25 cellular contexts compared by ENCODE assay signal in the genomic region with DNA sequence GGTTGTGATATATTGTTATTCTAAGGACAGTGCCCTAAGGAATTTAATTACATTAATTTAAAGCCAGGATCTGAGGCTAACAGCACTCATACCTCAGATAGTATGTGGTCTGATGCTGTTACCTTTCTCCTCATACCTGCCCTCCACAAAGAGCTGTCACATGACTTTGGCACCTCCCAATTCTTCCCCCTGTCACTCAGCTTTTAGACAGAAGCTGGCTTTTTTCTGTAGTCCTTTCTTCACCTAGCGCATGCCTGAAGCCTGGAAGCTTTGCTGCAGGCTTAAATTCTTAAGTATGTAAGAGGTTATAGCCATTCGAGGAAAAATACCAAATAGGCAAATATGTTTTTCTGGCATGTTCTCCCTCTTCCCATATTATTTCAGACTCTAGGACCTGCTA.
"Had no signal": no experiment of that assay in that cellular context is flagged by ENCODE, and none has a peak within 500 bp of the region (broad histone marks: within the 10 kb centered on the region; RNA-seq: fewer than 3 reads in every experiment).

No MANE protein-coding gene starts in this region.

- H3K4me3 Mint-ChIP-seq: activated CD8-positive, alpha-beta T cell treated with anti-CD3 and anti-CD28 coated beads, Interleukin-2, amount 10 ng/mL, durations not matched to agents 7 days and 5 days; activated naive CD8-positive, alpha-beta T cell treated with anti-CD3 and anti-CD28 coated beads, Interleukin-2, amount 10 ng/mL, durations not matched to agents 7 days and 5 days had no signal

- H3K9ac ChIP-seq: KMS-11 had no signal

- H3K9me3 ChIP-seq: adrenal gland had no signal

- DNase-seq: activated CD4-positive, alpha-beta T cell treated with anti-CD3 and anti-CD28 coated beads for 48 hours; activated CD4-positive, alpha-beta T cell treated with anti-CD3 and anti-CD28 coated beads, Interleukin-2, amount 50 U/mL, for 4 hours; activated CD8-positive, alpha-beta memory T cell treated with anti-CD3 and anti-CD28 coated beads, Interleukin-2, amount 50 U/mL, for 48 hours; activated CD8-positive, alpha-beta T cell treated with anti-CD3 and anti-CD28 coated beads, Interleukin-2, amount 10 ng/mL, durations not matched to agents 7 days and 5 days; activated naive CD4-positive, alpha-beta T cell treated with anti-CD3 and anti-CD28 coated beads, Interleukin-2, amount 50 U/mL, for 16 hours; activated naive CD8-positive, alpha-beta T cell treated with anti-CD3 and anti-CD28 coated beads, Interleukin-2, amount 10 ng/mL, durations not matched to agents 7 days and 5 days; activated T-cell treated with anti-CD3 and anti-CD28 coated beads, Interleukin-2, amount 50 U/mL, for 1 hour; adrenal gland; anterior cingulate cortex; NCI-H1092; NCI-H1417; NCI-H1930; NCI-H345; NCI-H510A; NCI-H69; NK-92 treated with Interleukin-12 subunit alpha and Interleukin-12 subunit beta, amount 100 ng/mL, for 24 hours; OCI-M1; RPMI8226; T-helper 1 cell; WERI-Rb-1 had no signal

- ATAC-seq: activated CD4-positive, CD25-positive, alpha-beta regulatory T cell treated with anti-CD3 and anti-CD28 coated beads, Interleukin-2, amount 50 U/mL, for 24 hours; activated CD8-positive, alpha-beta T cell treated with anti-CD3 and anti-CD28 coated beads, Interleukin-2, amount 10 ng/mL, durations not matched to agents 7 days and 5 days; Panc1; Right ventricle myocardium inferior had no signal

- H3K4me2 ChIP-seq: KMS-11 had no signal

- H3K4me3 ChIP-seq: adrenal gland, SK-N-MC had no signal

- H3K27me3 ChIP-seq: adrenal gland had no signal

- H3K4me1 Mint-ChIP-seq: activated naive CD8-positive, alpha-beta T cell treated with anti-CD3 and anti-CD28 coated beads, Interleukin-2, amount 10 ng/mL, durations not matched to agents 7 days and 5 days had no signal

- H3K27ac ChIP-seq: adrenal gland, KMS-11, SK-N-MC, WERI-Rb-1 had no signal

- H3K36me3 Mint-ChIP-seq: activated naive CD8-positive, alpha-beta T cell treated with anti-CD3 and anti-CD28 coated beads, Interleukin-2, amount 10 ng/mL, durations not matched to agents 7 days and 5 days had no signal

- H3K36me3 ChIP-seq: adrenal gland, WERI-Rb-1 had no signal

- H3K4me1 ChIP-seq: adrenal gland had no signal

- H3K27ac Mint-ChIP-seq: activated CD8-positive, alpha-beta T cell treated with anti-CD3 and anti-CD28 coated beads, Interleukin-2, amount 10 ng/mL, durations not matched to agents 7 days and 5 days; activated naive CD8-positive, alpha-beta T cell treated with anti-CD3 and anti-CD28 coated beads, Interleukin-2, amount 10 ng/mL, durations not matched to agents 7 days and 5 days had no signal
